In the genomic region with DNA sequence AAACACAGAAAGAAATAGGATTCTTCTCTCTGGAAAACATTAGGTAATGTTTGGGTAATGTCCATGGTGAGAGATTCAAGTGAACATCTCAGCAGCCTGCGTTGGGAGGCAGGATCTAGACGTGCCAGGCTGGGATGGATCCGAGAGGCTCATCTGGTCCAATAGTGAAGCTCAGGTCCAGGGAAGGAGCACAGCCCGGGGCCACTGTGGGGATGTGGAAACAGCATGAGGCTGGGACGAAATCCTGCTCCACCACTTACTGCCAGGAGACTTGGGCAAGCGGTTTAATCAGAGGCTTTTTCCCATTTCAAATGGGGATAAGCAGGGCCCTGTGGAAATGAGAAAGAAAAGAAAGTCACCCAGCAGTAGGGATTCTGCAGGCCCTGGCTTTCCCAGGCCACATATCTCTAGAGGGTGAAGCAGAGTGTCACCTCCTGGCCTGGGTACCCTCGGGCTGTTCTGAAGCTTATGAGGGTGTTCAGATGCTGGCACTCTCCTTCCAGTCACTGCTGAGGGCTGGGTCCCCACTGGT, we compare ENCODE assay signal across 11 cellular contexts.
DNase-seq lines count a peak whose midpoint lies in the region; ATAC-seq and TF ChIP-seq lines count a peak whose summit lies in the region.
"Had no signal": no experiment of that assay in that cellular context is flagged by ENCODE, and none has a peak within 500 bp of the region (broad histone marks: within the 10 kb centered on the region; RNA-seq: fewer than 3 reads in every experiment).

No MANE protein-coding gene starts in this region.

- H3K27ac Mint-ChIP-seq in CD4-positive, alpha-beta T cell: peak overlapping the region; percentile 86
- H3K27ac Mint-ChIP-seq in brain (peak overlapping the region; percentile 58 to 96 (median 81)), CD14-positive monocyte (peak overlapping the region in 1 of 7 donors; percentile 25)
- H3K27ac Mint-ChIP-seq: activated naive CD4-positive, alpha-beta T cell treated with anti-CD3 and anti-CD28 coated beads, Interleukin-2, amount 50 U/mL, for 24 hours had no signal

- no peaks in the 10 kb centered on the region for H3K9me3 ChIP-seq in CD4-positive, alpha-beta T cell (ENCODE audit: control insufficient read depth, low read length)
- peaks cover 5% of the 10 kb centered on the region; the same call in 1 of the 2 replicates for H3K9me3 ChIP-seq in iPS-20b (ENCODE audit: insufficient read depth, low read depth, low read length)
- H3K9me3 ChIP-seq: BE2C had no signal

- intact Hi-C loops in CD4-positive, alpha-beta T cell (cut with DNase I, micrococcal nuclease): no loop called here
- intact Hi-C loops in sciatic nerve (cut with DNase I): no loop called here
- intact Hi-C loops in CD14-positive monocyte (cut with micrococcal nuclease): no loop called here

- no peak for DNase-seq in CD4-positive, alpha-beta T cell
- peak; percentile 63 for DNase-seq in sciatic nerve (ENCODE audit: low spot score)
- no peak for DNase-seq in DMS79 treated with DMSO at 0.1 percent for 48 hours (lab: John Stamatoyannopoulos, UW)
- no peak for DNase-seq in CD14-positive monocyte (ENCODE audit: low spot score)
- DNase-seq: SHP77 had no signal

- H3K4me1 ChIP-seq in iPS-20b (ENCODE audit: insufficient read depth, low read length): peaks cover 10% of the 10 kb centered on the region; the same call in 1 of the 2 replicates
- H3K4me1 ChIP-seq: BE2C had no signal

- H3K4me3 Mint-ChIP-seq in CD4-positive, alpha-beta T cell: no peak overlapping the region
- peak overlapping the region in 4 of 5 experiments; percentile 16 to 63 (median 38) for H3K4me3 Mint-ChIP-seq in brain
- no peak overlapping the region for H3K4me3 Mint-ChIP-seq in CD14-positive monocyte
- H3K4me3 Mint-ChIP-seq: activated naive CD4-positive, alpha-beta T cell treated with anti-CD3 and anti-CD28 coated beads, Interleukin-2, amount 50 U/mL, for 24 hours had no signal

- CTCF ChIA-PET in CD4-positive, alpha-beta T cell (lab: Charles Lee): interaction anchor here (1.6 kb wide), 1 partner anchor 94 kb away, joined by 3 read pairs; no protein-coding TSS in a partner anchor

- no peaks in the 10 kb centered on the region for H3K27me3 ChIP-seq in CD4-positive, alpha-beta T cell (ENCODE audit: control insufficient read depth, insufficient read depth, low read length)
- H3K27me3 ChIP-seq in iPS-20b (ENCODE audit: insufficient read depth, low read length): peaks cover 7% of the 10 kb centered on the region; the same call in 1 of the 2 replicates
- H3K27me3 ChIP-seq: BE2C had no signal

- no peaks in the 10 kb centered on the region for H3K36me3 Mint-ChIP-seq in CD4-positive, alpha-beta T cell (ENCODE audit: low read depth)
- H3K36me3 Mint-ChIP-seq in brain (no peaks in the 10 kb centered on the region), CD14-positive monocyte (no peaks in the 10 kb centered on the region)
- H3K36me3 Mint-ChIP-seq: activated naive CD4-positive, alpha-beta T cell treated with anti-CD3 and anti-CD28 coated beads, Interleukin-2, amount 50 U/mL, for 24 hours had no signal

- H3K27me3 Mint-ChIP-seq in CD4-positive, alpha-beta T cell: no peaks in the 10 kb centered on the region
- peaks cover 11% of the 10 kb centered on the region for H3K27me3 Mint-ChIP-seq in brain
- peaks cover 0 to 8% (median 2%) of the 10 kb centered on the region in 3 donors for H3K27me3 Mint-ChIP-seq in CD14-positive monocyte (ENCODE audit: low read depth in 3 of 3)
- H3K27me3 Mint-ChIP-seq: activated naive CD4-positive, alpha-beta T cell treated with anti-CD3 and anti-CD28 coated beads, Interleukin-2, amount 50 U/mL, for 24 hours had no signal

- H3K4me1 Mint-ChIP-seq in CD4-positive, alpha-beta T cell (ENCODE audit: low read depth): peaks cover 32% of the 10 kb centered on the region
- H3K4me1 Mint-ChIP-seq in brain: peaks cover 32% of the 10 kb centered on the region
- no peaks in the 10 kb centered on the region for H3K4me1 Mint-ChIP-seq in CD14-positive monocyte

- peak; percentile 19 for ATAC-seq in CD4-positive, alpha-beta T cell (ENCODE audit: poor library complexity)
- ATAC-seq in sciatic nerve (peak; percentile 83), HG02970 (IDR thresholded peaks at IDR 0.05; ENCODE audit: low FRiP score, unreplicated experiment) (no peak), HG02623 (IDR thresholded peaks at IDR 0.05; ENCODE audit: unreplicated experiment) (no peak)

- H3K9ac ChIP-seq in iPS-20b (ENCODE audit: low read depth, low read length): peak overlapping the region; percentile 19; the same call in 1 of the 2 replicates

- TF ChIP-seq CTCF in CD4-positive, alpha-beta T cell (IDR thresholded peaks at IDR 0.05): no peak
- TF ChIP-seq CTCF in brain (conservative IDR thresholded peaks at IDR 0.05): no peak
- TF ChIP-seq CTCF in CD14-positive monocyte (IDR thresholded peaks at IDR 0.05): no peak

- no peak overlapping the region for H3K27ac ChIP-seq in CD4-positive, alpha-beta T cell (ENCODE audit: low read depth, low read length)
- H3K27ac ChIP-seq in iPS-20b (ENCODE audit: low read length): no peak overlapping the region

- no peaks in the 10 kb centered on the region for H3K36me3 ChIP-seq in iPS-20b (ENCODE audit: insufficient read depth, low read depth, low read length)
- H3K36me3 ChIP-seq: BE2C had no signal

- no peaks in the 10 kb centered on the region for H3K9me3 Mint-ChIP-seq in CD4-positive, alpha-beta T cell
- H3K9me3 Mint-ChIP-seq in brain (peaks cover 0 to 10% (median 4%) of the 10 kb centered on the region in 5 experiments), CD14-positive monocyte (peaks cover 0 to 7% (median 5%) of the 10 kb centered on the region in 7 donors)

- H3K4me3 ChIP-seq in iPS-20b (ENCODE audit: low read length): 0 out of 2 replicates have a peak overlapping the region, but pooled peaks have one; percentile 29

- POLR2A ChIA-PET in CD4-positive, alpha-beta T cell (lab: Charles Lee): interaction anchor here (1.4 kb wide), 1 partner anchor 435 kb away, joined by 5 read pairs; a partner anchor contains a TSS

Comparison
In these comparisons a context has a peak if more than half of its experiments do, and no peak if none do; other contexts are left out.
1. ATAC-seq: peak in CD4-positive, alpha-beta T cell (single experiment) and sciatic nerve (single experiment); none in HG02970 (single experiment) and HG02623 (single experiment).
2. H3K4me3 Mint-ChIP-seq: peak in brain (4 of 5); none in CD4-positive, alpha-beta T cell (single experiment) and CD14-positive monocyte (0 of 2).